ENCODE assay signal across 8 cellular contexts in genomic region chr16:53130193-53131049, GRCh38.
A peak's percentile ranks its signal among the peaks of the same experiment; 100 is the strongest.
DNase-seq lines count a peak whose midpoint lies in the region; ATAC-seq and TF ChIP-seq lines count a peak whose summit lies in the region.

No MANE protein-coding gene starts in this region.

- no peaks in the 10 kb centered on the region for H3K9me3 ChIP-seq in PC-3 (ENCODE audit: low read length)
- no peaks in the 10 kb centered on the region for H3K9me3 ChIP-seq in esophagus muscularis mucosa

- POLR2A ChIA-PET in PC-3 (lab: Charles Lee; ENCODE audit: unreplicated experiment), result interaction anchor here (1.0 to 1.1 kb wide), 2 partner anchors 27 to 31 kb away, joined by 3 to 4 read pairs; no protein-coding TSS in a partner anchor

- H3K36me3 ChIP-seq in PC-3 (ENCODE audit: low read depth, low read length) (no peaks in the 10 kb centered on the region), esophagus muscularis mucosa (no peaks in the 10 kb centered on the region)

- peak overlapping the region; percentile 91 for H3K4me2 ChIP-seq in PC-3 (ENCODE audit: low read length)

- peak; percentile 86 for ATAC-seq in GM21723 (IDR thresholded peaks at IDR 0.05; ENCODE audit: unreplicated experiment)
- peak; percentile 76 for ATAC-seq in PC-3
- ATAC-seq in activated T-cell treated with anti-CD3 and anti-CD28 coated beads, Interleukin-2, amount 50 U/mL, for 4 hours, result peak; percentile 90 to 91

- H3K4me1 ChIP-seq in PC-3 (ENCODE audit: insufficient read depth, low read length) (peaks cover 13% of the 10 kb centered on the region), esophagus muscularis mucosa (peaks cover 22 to 49% (median 43%) of the 10 kb centered on the region in 4 donors)

- peak overlapping the region; percentile 77 for H3K9ac ChIP-seq in PC-3 (ENCODE audit: low read length)

- no peaks in the 10 kb centered on the region for H3K9me3 Mint-ChIP-seq in activated T-cell treated with anti-CD3 and anti-CD28 coated beads, Interleukin-2, amount 50 U/mL, for 4 hours

- no peaks in the 10 kb centered on the region for H3K36me3 Mint-ChIP-seq in activated T-cell treated with anti-CD3 and anti-CD28 coated beads, Interleukin-2, amount 50 U/mL, for 4 hours (ENCODE audit: insufficient read depth)

- peaks cover 18% of the 10 kb centered on the region for H3K79me2 ChIP-seq in PC-3 (ENCODE audit: low read length)

- TF ChIP-seq EP300 in esophagus muscularis mucosa (IDR thresholded peaks at IDR 0.05), result no peak

- H3K27me3 ChIP-seq in PC-3 (ENCODE audit: low read length) (no peaks in the 10 kb centered on the region), esophagus muscularis mucosa (no peaks in the 10 kb centered on the region)

- H4K20me1 ChIP-seq in PC-3 (ENCODE audit: low read length), result no peaks in the 10 kb centered on the region

- BruUV-seq in PC-3 (replicated peaks; lab: Mats Ljungman, UMichigan), result no TSS peak

- peaks cover 16% of the 10 kb centered on the region for H3K4me1 Mint-ChIP-seq in activated T-cell treated with anti-CD3 and anti-CD28 coated beads, Interleukin-2, amount 50 U/mL, for 4 hours (ENCODE audit: low read depth)

- H3K27ac ChIP-seq in PC-3 (ENCODE audit: low read length) (peak overlapping the region; percentile 69), esophagus muscularis mucosa (replicated peaks in 1 of 4) (peak overlapping the region; percentile 93 to 97 (median 96))

- TF ChIP-seq POLR2A in esophagus muscularis mucosa (IDR thresholded peaks at IDR 0.05; ENCODE audit: low read depth), result peak; percentile 28

- in situ Hi-C loops in KBM-7 (cut with MboI; ENCODE audit: low pct_unique_long_range_greater_than_20kb, low sequenced_read_pairs), result no loop called here

- CTCF ChIA-PET in PC-3 (lab: Charles Lee), result interaction anchor here (0.7 to 1.0 kb wide), 3 partner anchors 9 to 77 kb away, joined by 3 read pairs; partner anchors contain the start of gene CHD9

- peak overlapping the region; percentile 93 for H2AFZ ChIP-seq in PC-3 (ENCODE audit: low read length)

- H3K27me3 Mint-ChIP-seq in activated T-cell treated with anti-CD3 and anti-CD28 coated beads, Interleukin-2, amount 50 U/mL, for 4 hours (ENCODE audit: low read depth), result no peaks in the 10 kb centered on the region

- under 1% methylated on average over 24 of the region's 109 CpGs for WGBS in esophagus muscularis mucosa

- intact Hi-C loops in PC-3 (cut with micrococcal nuclease), result loop anchor here (1.0 to 10.0 kb wide), 5 partner anchors 31 to 373 kb away; partner anchors contain the start of gene AKTIP
- intact Hi-C loops in esophagus muscularis mucosa (cut with DNase I), result loop anchor here (2.0 to 5.0 kb wide), 3 partner anchors 32 to 77 kb away; partner anchors contain the start of gene CHD9

- H3K9me2 ChIP-seq in PC-3 (replicated peaks; ENCODE audit: low read length), result no peaks in the 10 kb centered on the region

- no peaks in the 10 kb centered on the region for H3F3A ChIP-seq in PC-3 (ENCODE audit: low read length, unreplicated experiment)

- DNase-seq in DMS79 (lab: John Stamatoyannopoulos, UW) (peak; percentile 79), KBM-7 (peak; percentile 97), PC-3 (peak; percentile 83), esophagus muscularis mucosa (ENCODE audit: extremely low spot score) (peak; percentile 99), myocyte (ENCODE audit: low read depth) (peak; percentile 95)
- DNase-seq in activated T-cell treated with anti-CD3 and anti-CD28 coated beads, Interleukin-2, amount 50 U/mL, for 4 hours, result peak; percentile 93
- DNase-seq in stimulated activated CD8-positive, alpha-beta memory T cell treated with anti-CD3 and anti-CD28 coated beads, Interleukin-7, amount 100 ng/mL, for 4 hours (ENCODE audit: low read depth in 2 of 2), result peak; percentile 89 to 98

- H3K4me3 ChIP-seq in PC-3 (ENCODE audit: low read length) (peak overlapping the region; percentile 75), esophagus muscularis mucosa (peak overlapping the region; percentile 83 to 91 (median 90))

- H3K4me3 Mint-ChIP-seq in activated T-cell treated with anti-CD3 and anti-CD28 coated beads, Interleukin-2, amount 50 U/mL, for 4 hours, result peak overlapping the region; percentile 82

- TF ChIP-seq CTCF in PC-3 (conservative IDR thresholded peaks at IDR 0.05; ENCODE audit: low read depth, low read length), result peak; percentile 18; the same call in 1 of the 2 replicates
- peak; percentile 70 to 88 (median 80) for TF ChIP-seq CTCF in esophagus muscularis mucosa (IDR thresholded peaks at IDR 0.05)

Comparison
In these comparisons a context has a peak if more than half of its experiments do, and no peak if none do; other contexts are left out.
1. Peak in every context shown above with its lines: DNase-seq, ATAC-seq, H3K4me3 ChIP-seq and H3K27ac ChIP-seq.